ENCODE assay signal across 11 cellular contexts in the genomic region with DNA sequence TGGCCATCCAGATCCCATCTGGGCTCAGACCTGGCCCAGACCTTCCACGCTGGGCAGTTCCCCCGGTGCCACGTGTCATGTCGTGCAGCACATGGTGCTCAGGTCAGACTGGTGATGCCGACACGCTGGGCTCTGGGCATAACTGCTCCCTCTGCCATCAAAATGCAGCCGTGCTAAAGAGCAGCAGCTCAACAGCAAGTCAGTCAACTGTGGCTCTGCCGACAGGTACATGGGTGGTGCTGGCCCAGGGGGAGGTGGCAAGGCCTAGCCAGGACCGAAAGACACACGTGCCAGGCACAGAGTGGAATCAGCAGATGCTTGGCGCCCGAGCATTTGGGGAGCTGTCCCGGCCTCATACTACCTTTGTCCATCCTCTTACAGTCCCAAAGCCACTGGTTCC. TPM values are rescaled to one million over a fixed set of nuclear protein-coding genes. Genes with fewer than 3 reads are reported as not detected.
DNase-seq lines count a peak whose midpoint lies in the region; ATAC-seq and TF ChIP-seq lines count a peak whose summit lies in the region.
"Had no signal": no experiment of that assay in that cellular context is flagged by ENCODE, and none has a peak within 500 bp of the region (broad histone marks: within the 10 kb centered on the region; RNA-seq: fewer than 3 reads in every experiment).

No MANE protein-coding gene starts in this region.

- H3K9ac ChIP-seq in BLaER1: no peak overlapping the region

- no peak for DNase-seq in HFF-Myc (ENCODE audit: extremely low read depth, low read depth)
- no peak for DNase-seq in naive thymus-derived CD8-positive, alpha-beta T cell
- DNase-seq in mesenteric fat pad (ENCODE audit: low spot score): no peak
- DNase-seq in erythroblast (lab: John Stamatoyannopoulos, UW): no peak
- DNase-seq: activated CD8-positive, alpha-beta memory T cell treated with anti-CD3 and anti-CD28 coated beads, Interleukin-2, amount 50 U/mL, for 4 hours; HCEC 1CT; KG1; NCI-H2029 had no signal

- POLR2A ChIA-PET in naive thymus-derived CD8-positive, alpha-beta T cell (lab: Charles Lee): interaction anchor here (0.6 to 2.0 kb wide), 3 partner anchors 11 to 26 kb away, joined by 3 to 9 read pairs (median 3); no protein-coding TSS in a partner anchor

- no peaks in the 10 kb centered on the region for H3K9me3 ChIP-seq in BLaER1

- H3K27ac ChIP-seq in BLaER1: no peak overlapping the region
- H3K27ac ChIP-seq in cingulate gyrus (ENCODE audit: low read depth, low read length): peak overlapping the region; percentile 82

- peaks cover 82% of the 10 kb centered on the region for H3K4me1 ChIP-seq in BLaER1

- peaks cover 5 to 36% (median 11%) of the 10 kb centered on the region in 3 donors for H3K36me3 Mint-ChIP-seq in naive thymus-derived CD8-positive, alpha-beta T cell

- peak overlapping the region in 9 of 10 donors; percentile 14 to 100 (median 97) for H3K4me3 Mint-ChIP-seq in naive thymus-derived CD8-positive, alpha-beta T cell

- no peak for TF ChIP-seq CTCF in HFF-Myc (IDR thresholded peaks at IDR 0.05; ENCODE audit: low read depth, low read length, missing control alignments)

- no peaks in the 10 kb centered on the region for H3K27me3 Mint-ChIP-seq in naive thymus-derived CD8-positive, alpha-beta T cell

- H3K4me3 ChIP-seq in BLaER1 (0 out of 2 replicates have a peak overlapping the region, but pooled peaks have one; percentile 87), HFF-Myc (replicated peaks; ENCODE audit: low read depth, low read length) (peak overlapping the region; percentile 99)

- H3K4me1 Mint-ChIP-seq in naive thymus-derived CD8-positive, alpha-beta T cell: peaks cover 25 to 71% (median 67%) of the 10 kb centered on the region in 4 donors

- H3K4me2 ChIP-seq in BLaER1: peak overlapping the region; percentile 99

- H3K9me3 Mint-ChIP-seq in naive thymus-derived CD8-positive, alpha-beta T cell: no peaks in the 10 kb centered on the region

- TF ChIP-seq POLR2A in erythroblast (IDR thresholded peaks at IDR 0.05; ENCODE audit: low read length): no peak

- H4K20me1 ChIP-seq in BLaER1: peaks cover 22% of the 10 kb centered on the region; the same call in 1 of the 2 replicates

- H3K27ac Mint-ChIP-seq in naive thymus-derived CD8-positive, alpha-beta T cell: peak overlapping the region in 3 of 10 donors; percentile 55 to 100 (median 98)

- no peaks in the 10 kb centered on the region for H3K27me3 ChIP-seq in BLaER1

- ATAC-seq in naive thymus-derived CD8-positive, alpha-beta T cell: no peak
- no peak for ATAC-seq in GM18870 (IDR thresholded peaks at IDR 0.05; ENCODE audit: unreplicated experiment)

- H3K36me3 ChIP-seq in BLaER1: peaks cover 55% of the 10 kb centered on the region

RNA-seq across cellular contexts. Expression of a gene that starts 1.6 kb away (rescaled TPM):
- 10 to 100 TPM; 94.4 to 99.7 TPM for total RNA-seq in naive thymus-derived CD8-positive, alpha-beta T cell
- polyA plus RNA-seq in naive thymus-derived CD8-positive, alpha-beta T cell: 10 to 100 TPM; 52.2 to 58.0 (median 56.0) TPM
- 35.1 TPM for total RNA-seq in mesenteric fat pad

RNA-seq across cellular contexts. Expression of a gene that starts 27.5 kb away (rescaled TPM):
- 1 to 10 TPM; 7.1 to 8.5 TPM for total RNA-seq in naive thymus-derived CD8-positive, alpha-beta T cell
- 1 to 10 TPM; 2.4 to 5.7 (median 3.4) TPM for polyA plus RNA-seq in naive thymus-derived CD8-positive, alpha-beta T cell
- total RNA-seq in mesenteric fat pad: 0.19 TPM

RNA-seq across cellular contexts. Expression of a gene that starts 39.1 kb away (rescaled TPM):
- total RNA-seq in naive thymus-derived CD8-positive, alpha-beta T cell: under 1 TPM; 0.31 to 0.33 TPM
- under 1 TPM in 1 of 3 donors, not detected in 2; 0.14 TPM for polyA plus RNA-seq in naive thymus-derived CD8-positive, alpha-beta T cell
- total RNA-seq in mesenteric fat pad: 0.55 TPM

RNA-seq across cellular contexts. Expression of a gene that starts 57.0 kb away (rescaled TPM):
- total RNA-seq in naive thymus-derived CD8-positive, alpha-beta T cell: 10 to 100 TPM; 13.6 to 16.7 TPM
- polyA plus RNA-seq in naive thymus-derived CD8-positive, alpha-beta T cell: 1 to 10 TPM; 1.5 to 4.0 (median 2.3) TPM
- 13.7 TPM for total RNA-seq in mesenteric fat pad
